Comparison of ENCODE assay signal across 21 cellular contexts in genomic region chr12:51774936-51775335, GRCh38.
DNase-seq lines count a peak whose midpoint lies in the region; ATAC-seq, FAIRE-seq and TF ChIP-seq lines count a peak whose summit lies in the region.
"Had no signal": no experiment of that assay in that cellular context is flagged by ENCODE, and none has a peak within 500 bp of the region (broad histone marks: within the 10 kb centered on the region; RNA-seq: fewer than 3 reads in every experiment).

No MANE protein-coding gene starts in this region.

- no peak overlapping the region for H3K9ac ChIP-seq in IMR-90 (ENCODE audit: low read depth, low read length)
- H3K9ac ChIP-seq: BLaER1 treated with 17β-estradiol and CSF1 and Interleukin-3, amounts not matched to agents 10 nM and 100 nM had no signal

- intact Hi-C loops in IMR-90 (cut with micrococcal nuclease), result no loop called here

- H2AK9ac ChIP-seq in IMR-90 (replicated peaks; ENCODE audit: low read depth, low read length, poor library complexity), result no peak overlapping the region

- H3K4me1 ChIP-seq in IMR-90 (ENCODE audit: control insufficient read depth, insufficient read depth, low read length), result peaks cover 7% of the 10 kb centered on the region

- peaks cover 4% of the 10 kb centered on the region; the same call in 1 of the 2 replicates for H4K20me1 ChIP-seq in IMR-90 (ENCODE audit: insufficient read depth, low read length)
- H4K20me1 ChIP-seq: BLaER1 treated with 17β-estradiol and CSF1 and Interleukin-3, amounts not matched to agents 10 nM and 100 nM had no signal

- H3K27ac Mint-ChIP-seq in stimulated activated naive CD8-positive, alpha-beta T cell treated with anti-CD3 and anti-CD28 coated beads, Interleukin-15, Interleukin-2, amounts not matched to agents 100 ng/mL and 50 ng/mL, for 24 hours, result peak overlapping the region; percentile 31
- no peak overlapping the region for H3K27ac Mint-ChIP-seq in stimulated activated naive CD8-positive, alpha-beta T cell treated with anti-CD3 and anti-CD28 coated beads, Interleukin-15, amount 100 ng/mL, for 72 hours
- H3K27ac Mint-ChIP-seq: B cell; CD4-positive, alpha-beta T cell; CD8-positive, alpha-beta T cell had no signal

- H2AFZ ChIP-seq in IMR-90 (replicated peaks; ENCODE audit: low read length, poor library complexity), result no peak overlapping the region

- WGBS in IMR-90 (ENCODE audit: extremely low coverage in 2 of 2, insufficient read length in 1 of 2), 2 experiments, result 67% methylated on average over 1 of the region's 2 CpGs; no CpG with 5 or more reads in 1 of the 2 experiments

- H3K36me3 ChIP-seq in IMR-90 (ENCODE audit: control insufficient read depth, insufficient read depth, low read length), result peaks cover 5% of the 10 kb centered on the region; the same call in 1 of the 2 replicates
- H3K36me3 ChIP-seq: BLaER1 treated with 17β-estradiol and CSF1 and Interleukin-3, amounts not matched to agents 10 nM and 100 nM had no signal

- H3K27me3 ChIP-seq in IMR-90 (ENCODE audit: control insufficient read depth, insufficient read depth, low read length), result no peaks in the 10 kb centered on the region
- H3K27me3 ChIP-seq: BLaER1 treated with 17β-estradiol and CSF1 and Interleukin-3, amounts not matched to agents 10 nM and 100 nM had no signal

- no peak overlapping the region for H3K4me2 ChIP-seq in IMR-90 (ENCODE audit: low read depth, low read length)

- no peak overlapping the region for H3K4me3 Mint-ChIP-seq in stimulated activated naive CD8-positive, alpha-beta T cell treated with anti-CD3 and anti-CD28 coated beads, Interleukin-15, Interleukin-2, amounts not matched to agents 100 ng/mL and 50 ng/mL, for 24 hours
- no peak overlapping the region for H3K4me3 Mint-ChIP-seq in stimulated activated naive CD8-positive, alpha-beta T cell treated with anti-CD3 and anti-CD28 coated beads, Interleukin-15, amount 100 ng/mL, for 72 hours
- H3K4me3 Mint-ChIP-seq: B cell; CD4-positive, alpha-beta T cell; CD8-positive, alpha-beta T cell had no signal

- H2BK20ac ChIP-seq in IMR-90 (ENCODE audit: low read depth, low read length), result no peak overlapping the region

- H3K18ac ChIP-seq in IMR-90 (ENCODE audit: low read depth, low read length), result no peak overlapping the region

- peaks cover 4% of the 10 kb centered on the region for H3K4me1 Mint-ChIP-seq in stimulated activated naive CD8-positive, alpha-beta T cell treated with anti-CD3 and anti-CD28 coated beads, Interleukin-15, Interleukin-2, amounts not matched to agents 100 ng/mL and 50 ng/mL, for 24 hours (ENCODE audit: low read depth)
- peaks cover 1% of the 10 kb centered on the region for H3K4me1 Mint-ChIP-seq in stimulated activated naive CD8-positive, alpha-beta T cell treated with anti-CD3 and anti-CD28 coated beads, Interleukin-15, amount 100 ng/mL, for 72 hours
- H3K4me1 Mint-ChIP-seq: B cell had no signal

- in situ Hi-C loops in IMR-90 (cut with MboI; ENCODE audit: low sequenced_read_pairs), result no loop called here

- no TSS peak for BruUV-seq in IMR-90 (replicated peaks; lab: Mats Ljungman, UMichigan)

- no peak overlapping the region for H2AK5ac ChIP-seq in IMR-90 (ENCODE audit: low read depth, low read length)

- FAIRE-seq in urothelium cell line (lab: Jason Lieb, UNC), result no peak
- FAIRE-seq: A204.1, D721Med, G401.6, GM12891, GM19239 had no signal

- no peak overlapping the region for H2BK15ac ChIP-seq in IMR-90 (ENCODE audit: low read depth, low read length)

- H3K23ac ChIP-seq in IMR-90 (ENCODE audit: low read depth, low read length), result no peak overlapping the region

- TF ChIP-seq RAD21 in IMR-90 (IDR thresholded peaks at IDR 0.05; ENCODE audit: low read length), result no peak

- H3K36me3 Mint-ChIP-seq in stimulated activated naive CD8-positive, alpha-beta T cell treated with anti-CD3 and anti-CD28 coated beads, Interleukin-15, Interleukin-2, amounts not matched to agents 100 ng/mL and 50 ng/mL, for 24 hours (ENCODE audit: low read depth), result no peaks in the 10 kb centered on the region
- H3K36me3 Mint-ChIP-seq: CD8-positive, alpha-beta T cell had no signal

- H4K91ac ChIP-seq in IMR-90 (ENCODE audit: insufficient read depth, low read depth, low read length), result no peak overlapping the region

- H4K5ac ChIP-seq in IMR-90 (ENCODE audit: low read depth, low read length), result no peak overlapping the region

- no peak overlapping the region for H3K56ac ChIP-seq in IMR-90 (ENCODE audit: extremely low read depth, insufficient read depth, low read length)

- H2BK5ac ChIP-seq in IMR-90 (ENCODE audit: low read depth, low read length, poor library complexity, severe bottlenecking), result no peak overlapping the region

- no peaks in the 10 kb centered on the region for H3K27me3 Mint-ChIP-seq in stimulated activated naive CD8-positive, alpha-beta T cell treated with anti-CD3 and anti-CD28 coated beads, Interleukin-15, Interleukin-2, amounts not matched to agents 100 ng/mL and 50 ng/mL, for 24 hours
- no peaks in the 10 kb centered on the region for H3K27me3 Mint-ChIP-seq in stimulated activated naive CD8-positive, alpha-beta T cell treated with anti-CD3 and anti-CD28 coated beads, Interleukin-15, amount 100 ng/mL, for 72 hours
- H3K27me3 Mint-ChIP-seq: CD4-positive, alpha-beta T cell had no signal

- no peak for TF ChIP-seq CTCF in IMR-90 (conservative IDR thresholded peaks at IDR 0.05; ENCODE audit: low read depth, low read length)

- no peak for TF ChIP-seq POLR2A in IMR-90 (IDR thresholded peaks at IDR 0.05; ENCODE audit: low read depth, low read length)

- peaks cover 8% of the 10 kb centered on the region for H3K9me1 ChIP-seq in IMR-90 (ENCODE audit: insufficient read depth, low read length)

- H3K14ac ChIP-seq in IMR-90 (replicated peaks; ENCODE audit: low read depth, low read length), result no peak overlapping the region

- ATAC-seq in stimulated activated naive CD8-positive, alpha-beta T cell treated with anti-CD3 and anti-CD28 coated beads, Interleukin-15, amount 100 ng/mL, for 72 hours, result no peak
- ATAC-seq in IMR-90 (ENCODE audit: low read depth), result no peak
- ATAC-seq: CD8-positive, alpha-beta T cell had no signal

- H3K9me3 ChIP-seq in IMR-90 (ENCODE audit: control insufficient read depth, insufficient read depth, low read length), result peaks cover 8% of the 10 kb centered on the region
- H3K9me3 ChIP-seq: Caco-2 had no signal

- no peak overlapping the region for H3K4ac ChIP-seq in IMR-90 (ENCODE audit: low read depth, low read length)

- no peak for DNase-seq in stimulated activated naive CD8-positive, alpha-beta T cell treated with anti-CD3 and anti-CD28 coated beads, Interleukin-15, amount 100 ng/mL, for 72 hours
- DNase-seq in IMR-90, result no peak
- DNase-seq in activated CD4-positive, alpha-beta T cell treated with anti-CD3 and anti-CD28 coated beads for 48 hours, result no peak
- no peak for DNase-seq in urothelium cell line (ENCODE audit: low spot score)
- DNase-seq: 8988T; AML-193; Caco-2; Calu3; CD4-positive, alpha-beta T cell; CD8-positive, alpha-beta T cell; DMS79 treated with DMSO at 0.1 percent for 48 hours; GF-D8 had no signal

- H3K79me1 ChIP-seq in IMR-90 (ENCODE audit: low read depth in 1 of 2, low read length in 2 of 2), result 0 out of 4 replicates have a peak, but pooled peaks cover 0 to 3% of the 10 kb centered on the region in 2 experiments

- no peak overlapping the region for H2BK120ac ChIP-seq in IMR-90 (ENCODE audit: low read depth, low read length)

- no peak overlapping the region for H4K8ac ChIP-seq in IMR-90 (ENCODE audit: low read depth in 2 of 2, low read length in 2 of 2)

- POLR2A ChIA-PET in IMR-90 (lab: Charles Lee; ENCODE audit: unreplicated experiment), result no interaction called here

- dilution Hi-C loops in IMR-90 (cut with HindIII; ENCODE audit: low sequenced_read_pairs, unreplicated experiment), result no loop called here

- H3K4me3 ChIP-seq in IMR-90 (ENCODE audit: insufficient read depth, low read depth, low read length), result no peak overlapping the region
- H3K4me3 ChIP-seq: BLaER1 treated with 17β-estradiol and CSF1 and Interleukin-3, amounts not matched to agents 10 nM and 100 nM had no signal

- H3K27ac ChIP-seq in IMR-90 (ENCODE audit: insufficient read depth, low read length), result no peak overlapping the region
- H3K27ac ChIP-seq: C4-2B had no signal

- no peaks in the 10 kb centered on the region for H3K9me3 Mint-ChIP-seq in stimulated activated naive CD8-positive, alpha-beta T cell treated with anti-CD3 and anti-CD28 coated beads, Interleukin-15, Interleukin-2, amounts not matched to agents 100 ng/mL and 50 ng/mL, for 24 hours
- H3K9me3 Mint-ChIP-seq in stimulated activated naive CD8-positive, alpha-beta T cell treated with anti-CD3 and anti-CD28 coated beads, Interleukin-15, amount 100 ng/mL, for 72 hours, result no peaks in the 10 kb centered on the region
- H3K9me3 Mint-ChIP-seq: CD4-positive, alpha-beta T cell; CD8-positive, alpha-beta T cell had no signal

- CTCF ChIA-PET in IMR-90 (lab: Yijun Ruan, JAX), result no interaction called here

TF ChIP-seq in IMR-90, 13 proteins besides CTCF, POLR2A, EP300 and RAD21:
- no peak for TF ChIP-seq RCOR1 (IDR thresholded peaks at IDR 0.05; ENCODE audit: insufficient replicate concordance, low read length)
- TF ChIP-seq CEBPB (IDR thresholded peaks at IDR 0.05; ENCODE audit: low read depth, low read length), result no peak
- no peak for TF ChIP-seq MXI1 (IDR thresholded peaks at IDR 0.05; ENCODE audit: borderline replicate concordance, low read depth, low read length)
- peak; percentile 93 for TF ChIP-seq MAFK (IDR thresholded peaks at IDR 0.05; ENCODE audit: low read depth, low read length)
- no peak for TF ChIP-seq USF2 (IDR thresholded peaks at IDR 0.05; ENCODE audit: low read depth, low read length)
